Comparison of ENCODE assay signal across 8 cellular contexts in the genomic region with DNA sequence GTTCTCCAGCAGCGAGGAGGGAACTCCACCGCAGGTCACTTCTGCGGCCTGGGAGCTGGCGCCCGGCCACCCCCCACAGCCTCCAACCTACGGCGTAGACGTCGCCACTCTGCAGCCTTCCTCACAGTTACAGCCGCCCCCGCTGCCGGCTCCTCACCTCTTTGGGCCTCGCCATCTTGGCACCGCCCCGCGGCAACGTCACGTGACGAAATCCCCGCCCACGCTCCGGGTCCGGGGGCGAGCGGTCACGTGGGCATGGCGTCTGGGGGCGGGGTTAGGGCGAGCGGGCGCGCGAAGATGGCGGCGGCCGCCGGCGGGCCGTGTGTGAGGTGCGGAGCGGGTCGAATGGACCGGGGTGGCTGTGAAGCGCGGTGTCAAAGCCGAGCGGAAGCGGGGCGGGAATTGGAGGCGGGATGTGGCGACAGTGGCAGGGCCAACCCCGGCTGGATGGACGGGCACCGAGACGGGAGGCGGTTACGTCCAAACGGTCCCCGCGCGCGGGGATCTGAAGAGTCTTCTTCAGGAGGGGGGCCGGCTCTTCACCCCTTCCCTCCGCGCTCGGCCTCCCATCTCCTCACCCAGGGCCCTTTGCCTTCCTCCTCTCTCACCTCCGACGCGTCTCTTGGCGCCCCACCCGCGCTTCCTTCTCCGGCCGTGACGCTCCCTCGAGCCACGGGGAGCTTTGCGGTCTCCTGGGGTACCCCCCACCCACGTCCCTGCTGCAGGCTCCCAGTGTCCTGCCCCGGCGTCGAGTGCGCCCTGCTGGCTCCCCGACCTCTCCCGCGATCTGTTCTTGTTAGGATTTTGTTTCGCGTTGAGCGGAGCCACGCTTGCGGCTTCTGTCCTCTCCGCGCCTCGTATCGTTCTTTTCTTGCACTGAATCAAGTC. TPM values are rescaled to one million over a fixed set of nuclear protein-coding genes. Genes with fewer than 3 reads are reported as not detected.
A peak's percentile ranks its signal among the peaks of the same experiment; 100 is the strongest.
DNase-seq lines count a peak whose midpoint lies in the region; ATAC-seq and TF ChIP-seq lines count a peak whose summit lies in the region.

TSS of gene DOLK (minus strand) at position 181 of the 888 bp plus-strand sequence. CDS start 300 bp downstream, outside the sequence.
TSS of gene NUP188 (plus strand) at position 277 of the 888 bp plus-strand sequence. CDS start at position 298, 21 bp downstream.

- peak within 1 kb of the TSS; percentile 71 for H3K4ac ChIP-seq in trophoblast cell (ENCODE audit: low read depth, low read length)

- H2BK5ac ChIP-seq in trophoblast cell (ENCODE audit: low read depth, low read length, poor library complexity), result peak within 1 kb of the TSS; percentile 59

- no peaks in the 10 kb centered on the region for H3K9me3 Mint-ChIP-seq in activated naive CD8-positive, alpha-beta T cell treated with anti-CD3 and anti-CD28 coated beads, Interleukin-2, amount 50 U/mL, for 24 hours

- peak within 1 kb of the TSS; percentile 89 for H3K18ac ChIP-seq in trophoblast cell (ENCODE audit: low read length)

- peak within 1 kb of the TSS; percentile 57 for H2AK5ac ChIP-seq in trophoblast cell (ENCODE audit: low read length)

- H3K27me3 Mint-ChIP-seq in activated naive CD8-positive, alpha-beta T cell treated with anti-CD3 and anti-CD28 coated beads, Interleukin-2, amount 50 U/mL, for 24 hours, result no peaks in the 10 kb centered on the region

- H3K27ac Mint-ChIP-seq in activated naive CD8-positive, alpha-beta T cell treated with anti-CD3 and anti-CD28 coated beads, Interleukin-2, amount 50 U/mL, for 24 hours, result peak within 1 kb of the TSS; percentile 98

- H3K36me3 ChIP-seq in cardiac muscle cell, result peaks cover 8% of the 10 kb centered on the region
- H3K36me3 ChIP-seq in trophoblast cell (ENCODE audit: control insufficient read depth in 1 of 2, insufficient read depth in 2 of 2, low read length in 2 of 2), result peaks cover 7 to 10% of the 10 kb centered on the region in 2 experiments
- peaks cover 0 to 61% (median 0%) of the 10 kb centered on the region in 3 donors for H3K36me3 ChIP-seq in tibial nerve

- ATAC-seq in HG02678 (IDR thresholded peaks at IDR 0.05; ENCODE audit: unreplicated experiment), result peak; percentile 80
- ATAC-seq in activated naive CD8-positive, alpha-beta T cell treated with anti-CD3 and anti-CD28 coated beads, Interleukin-2, amount 50 U/mL, for 24 hours, result peak; percentile 82

- peak within 1 kb of the TSS; percentile 71 for H4K91ac ChIP-seq in trophoblast cell (ENCODE audit: low read depth, low read length)

- H3K4me3 Mint-ChIP-seq in activated naive CD8-positive, alpha-beta T cell treated with anti-CD3 and anti-CD28 coated beads, Interleukin-2, amount 50 U/mL, for 24 hours, result peak within 1 kb of the TSS; percentile 83

- DNase-seq in GM12865 (ENCODE audit: low read depth), result peak; percentile 96
- peak; percentile 89 for DNase-seq in NCI-H128 (lab: John Stamatoyannopoulos, UW; ENCODE audit: unreplicated experiment)
- peak; percentile 86 for DNase-seq in SW480 (ENCODE audit: low spot score)
- peak; percentile 100 for DNase-seq in activated naive CD8-positive, alpha-beta T cell treated with anti-CD3 and anti-CD28 coated beads, Interleukin-2, amount 50 U/mL, for 24 hours
- peak; percentile 96 to 97 for DNase-seq in cardiac muscle cell (ENCODE audit: low read depth in 1 of 2, low spot score in 1 of 2)
- peak; percentile 90 to 99 for DNase-seq in trophoblast cell
- peak; percentile 95 to 98 for DNase-seq in tibial nerve (ENCODE audit: low spot score in 2 of 2)

- H3K23ac ChIP-seq in trophoblast cell (ENCODE audit: low read length), result no peak within 1 kb of the TSS

- H3K79me1 ChIP-seq in trophoblast cell (ENCODE audit: low read length), result peaks cover 11% of the 10 kb centered on the region

- peak within 1 kb of the TSS; percentile 92 for H3K27ac ChIP-seq in cardiac muscle cell
- peak within 1 kb of the TSS; percentile 48 for H3K27ac ChIP-seq in trophoblast cell (ENCODE audit: low read depth, low read length)
- H3K27ac ChIP-seq in tibial nerve, result peak within 1 kb of the TSS; percentile 74 to 95 (median 92)

- H3K4me2 ChIP-seq in trophoblast cell (ENCODE audit: low read length), result peak within 1 kb of the TSS; percentile 87

- H3K4me1 ChIP-seq in cardiac muscle cell (ENCODE audit: low read depth) (no peaks in the 10 kb centered on the region), trophoblast cell (ENCODE audit: control insufficient read depth in 1 of 2, insufficient read depth in 2 of 2, low read length in 2 of 2) (peaks cover 14 to 20% of the 10 kb centered on the region in 2 experiments), tibial nerve (peaks cover 0 to 57% (median 13%) of the 10 kb centered on the region in 4 donors)

- peak; percentile 93 to 99 for TF ChIP-seq EP300 in tibial nerve (IDR thresholded peaks at IDR 0.05)

- H3K4me3 ChIP-seq in GM12865 (ENCODE audit: low read depth, low read length), result peak within 1 kb of the TSS; percentile 85
- H3K4me3 ChIP-seq in cardiac muscle cell, result peak within 1 kb of the TSS; percentile 73
- H3K4me3 ChIP-seq in trophoblast cell (ENCODE audit: low read depth, low read length), result peak within 1 kb of the TSS; percentile 99
- H3K4me3 ChIP-seq in tibial nerve, result peak within 1 kb of the TSS; percentile 70 to 94 (median 78)

- no peak for TF ChIP-seq CTCF in GM12865 (IDR thresholded peaks at IDR 0.05; ENCODE audit: insufficient read depth, low read depth, low read length, missing control alignments)
- TF ChIP-seq CTCF in cardiac muscle cell (IDR thresholded peaks at IDR 0.05; ENCODE audit: low read depth, low read length), result no peak
- TF ChIP-seq CTCF in tibial nerve (IDR thresholded peaks at IDR 0.05), result peak in 1 of 5 experiments; percentile 36

- H3K14ac ChIP-seq in trophoblast cell (ENCODE audit: low read length), result peak within 1 kb of the TSS; percentile 92

- H4K8ac ChIP-seq in trophoblast cell (ENCODE audit: low read depth, low read length), result peak within 1 kb of the TSS; percentile 92

- H3K9me3 ChIP-seq in cardiac muscle cell (ENCODE audit: low read depth) (no peaks in the 10 kb centered on the region), trophoblast cell (ENCODE audit: insufficient read depth, low read depth, low read length) (no peaks in the 10 kb centered on the region), tibial nerve (no peaks in the 10 kb centered on the region)

- H2BK120ac ChIP-seq in trophoblast cell (ENCODE audit: insufficient read depth, low read length, poor library complexity), result peak within 1 kb of the TSS; percentile 77

- TF ChIP-seq POLR2A in tibial nerve (IDR thresholded peaks at IDR 0.05), result peak; percentile 87 to 95

- H2AFZ ChIP-seq in trophoblast cell (ENCODE audit: insufficient read depth, low read length, poor library complexity), result peak within 1 kb of the TSS; percentile 96

- peaks cover 10% of the 10 kb centered on the region for H3K79me2 ChIP-seq in trophoblast cell (ENCODE audit: control insufficient read depth, insufficient read depth, low read length, poor library complexity)

- peaks cover 21% of the 10 kb centered on the region for H3K36me3 Mint-ChIP-seq in activated naive CD8-positive, alpha-beta T cell treated with anti-CD3 and anti-CD28 coated beads, Interleukin-2, amount 50 U/mL, for 24 hours (ENCODE audit: low read depth)

- H2BK12ac ChIP-seq in trophoblast cell (ENCODE audit: low read length), result peak within 1 kb of the TSS; percentile 21

- no CpG with 5 or more reads among the region's 95 CpGs for WGBS in trophoblast cell (ENCODE audit: extremely low coverage, insufficient coverage, insufficient read length)
- WGBS in tibial nerve, 2 donors, result 1% methylated on average over 64 to 71 of the region's 95 CpGs

- H3K27me3 ChIP-seq in cardiac muscle cell (no peaks in the 10 kb centered on the region), trophoblast cell (ENCODE audit: insufficient read depth, low read length) (no peaks in the 10 kb centered on the region), tibial nerve (no peaks in the 10 kb centered on the region)

- H4K12ac ChIP-seq in trophoblast cell (ENCODE audit: low read depth, low read length), result peak within 1 kb of the TSS; percentile 89

- H3K9ac ChIP-seq in trophoblast cell (ENCODE audit: low read length), result peak within 1 kb of the TSS; percentile 97

- H3K4me1 Mint-ChIP-seq in activated naive CD8-positive, alpha-beta T cell treated with anti-CD3 and anti-CD28 coated beads, Interleukin-2, amount 50 U/mL, for 24 hours, result peaks cover 43% of the 10 kb centered on the region

RNA-seq across cellular contexts. Expression of gene DOLK, which starts in this region (rescaled TPM):
- 21.0 and 32.2 TPM in 2 replicates for total RNA-seq in cardiac muscle cell
- polyA plus RNA-seq in cardiac muscle cell, result 33.3 and 37.1 TPM in 2 replicates
- 13.6 and 14.4 TPM in 2 replicates for polyA plus RNA-seq in trophoblast cell (2013)
- 10 to 100 TPM in 3 of 4 donors, 1 to 10 TPM in 1; 9.4 to 13.1 (median 12.3) TPM for total RNA-seq in tibial nerve

RNA-seq across cellular contexts. Expression of gene NUP188, which starts in this region (rescaled TPM):
- total RNA-seq in cardiac muscle cell, result 50.8 and 52.0 TPM in 2 replicates
- polyA plus RNA-seq in cardiac muscle cell, result 35.8 and 38.9 TPM in 2 replicates
- polyA plus RNA-seq in trophoblast cell (2013), result 17.7 and 18.2 TPM in 2 replicates
- 10 to 100 TPM; 22.9 to 76.5 (median 43.5) TPM for total RNA-seq in tibial nerve

Comparison
In these comparisons a context has a peak if more than half of its experiments do, and no peak if none do; other contexts are left out.
1. Peak in every context shown above with its lines: DNase-seq, ATAC-seq, H3K4me3 ChIP-seq and H3K27ac ChIP-seq.